ENCODE assay signal across 14 cellular contexts in the genomic region with DNA sequence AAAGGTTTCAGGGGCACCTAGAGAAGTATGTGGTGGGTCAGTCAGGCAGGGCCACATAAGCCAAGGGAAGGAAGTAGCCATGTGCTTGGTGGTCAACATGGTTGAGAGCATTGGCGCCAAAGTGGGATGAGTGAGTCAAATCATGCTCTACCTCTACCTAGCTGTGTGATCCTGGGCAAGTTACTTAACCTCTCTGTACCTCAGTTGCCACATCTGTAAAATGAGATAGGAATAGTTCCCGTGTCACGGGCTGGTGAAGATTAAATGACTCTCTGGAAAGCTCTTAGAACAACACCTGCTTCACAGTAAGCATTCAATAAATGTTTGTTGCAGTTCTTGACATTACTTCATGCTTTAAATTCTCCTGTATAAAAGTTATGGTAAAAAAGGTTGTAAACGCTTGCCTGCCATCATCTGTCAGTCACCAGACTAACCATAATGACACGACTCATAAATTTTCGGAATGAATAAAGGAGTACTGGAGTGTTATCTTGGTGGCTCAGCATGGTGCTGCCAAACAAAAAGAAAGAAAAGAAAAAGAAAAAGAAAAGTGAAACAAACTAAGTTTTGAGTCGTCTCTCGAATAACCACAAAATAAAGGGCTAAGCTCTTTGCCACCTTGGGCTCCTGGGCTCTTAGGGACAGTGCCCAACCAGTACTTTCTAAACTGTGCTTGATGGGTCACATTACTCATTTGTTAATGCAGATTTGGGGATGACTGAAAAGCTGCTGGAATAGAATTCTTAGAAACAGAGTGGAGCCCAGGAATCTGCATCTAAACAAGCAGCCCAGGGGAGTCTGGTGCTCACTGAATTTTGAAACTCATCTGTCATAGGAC.
"Had no signal": no experiment of that assay in that cellular context is flagged by ENCODE, and none has a peak within 500 bp of the region (broad histone marks: within the 10 kb centered on the region; RNA-seq: fewer than 3 reads in every experiment).

No MANE protein-coding gene starts in this region.

- H3K4me3 ChIP-seq: body of pancreas, hepatocyte, skin epidermis, tibial artery, vagina had no signal

- DNase-seq: activated CD4-positive, alpha-beta T cell treated with anti-CD3 and anti-CD28 coated beads, Interleukin-2, amount 50 U/mL, for 4 hours; activated CD4-positive, CD25-positive, alpha-beta regulatory T cell; activated T-cell treated with anti-CD3 and anti-CD28 coated beads, Interleukin-2, amount 50 U/mL, for 1 hour; amniotic stem cell; body of pancreas; effector memory CD4-positive, alpha-beta T cell; kidney glomerular epithelial cell; tibial artery had no signal

- H3K36me3 Mint-ChIP-seq: activated naive CD4-positive, alpha-beta T cell treated with anti-CD3 and anti-CD28 coated beads, Interleukin-2, amount 50 U/mL, for 72 hours had no signal

- H3K9me3 ChIP-seq: body of pancreas, tibial artery, vagina had no signal

- H3K36me3 ChIP-seq: tibial artery, vagina had no signal

- H3K4me3 Mint-ChIP-seq: central memory CD8-positive, alpha-beta T cell had no signal

- H3K4me2 ChIP-seq: hepatocyte had no signal

- H3K27me3 Mint-ChIP-seq: central memory CD8-positive, alpha-beta T cell had no signal

- H3K79me2 ChIP-seq: hepatocyte, parathyroid adenoma had no signal

- H3K4me1 ChIP-seq: body of pancreas, tibial artery, vagina had no signal

- H3K9ac ChIP-seq: parathyroid adenoma had no signal

- H3K27me3 ChIP-seq: body of pancreas, hepatocyte, tibial artery, vagina had no signal

- ATAC-seq: body of pancreas had no signal

- H2AFZ ChIP-seq: hepatocyte, parathyroid adenoma had no signal

- H3K27ac ChIP-seq: body of pancreas, hepatocyte, parathyroid adenoma, skin epidermis, tibial artery, vagina had no signal

- H3K27ac Mint-ChIP-seq: activated naive CD4-positive, alpha-beta T cell treated with anti-CD3 and anti-CD28 coated beads, Interleukin-2, amount 50 U/mL, for 72 hours had no signal

- H3K4me1 Mint-ChIP-seq: central memory CD8-positive, alpha-beta T cell had no signal
